Comparison of ENCODE assay signal across 8 cellular contexts in genomic region chr12:40225337-40225983, GRCh38. TPM values are rescaled to one million over a fixed set of nuclear protein-coding genes. Genes with fewer than 3 reads are reported as not detected.
DNase-seq lines count a peak whose midpoint lies in the region; ATAC-seq and TF ChIP-seq lines count a peak whose summit lies in the region.

No MANE protein-coding gene starts in this region.

- H3K9me3 ChIP-seq in lower lobe of right lung (no peaks in the 10 kb centered on the region), tibial nerve (no peaks in the 10 kb centered on the region)

- H3K4me1 Mint-ChIP-seq in activated CD4-positive, alpha-beta T cell treated with anti-CD3 and anti-CD28 coated beads, Interleukin-2, amount 10 ng/mL, durations not matched to agents 7 days and 5 days, result peaks cover 10% of the 10 kb centered on the region

- H3K4me3 Mint-ChIP-seq in activated CD4-positive, alpha-beta T cell treated with anti-CD3 and anti-CD28 coated beads, Interleukin-2, amount 10 ng/mL, durations not matched to agents 7 days and 5 days, result peak overlapping the region; percentile 32

- TF ChIP-seq CTCF in lower lobe of right lung (IDR thresholded peaks at IDR 0.05) (no peak), tibial nerve (IDR thresholded peaks at IDR 0.05) (no peak)

- H3K27ac ChIP-seq in caudate nucleus (ENCODE audit: low read depth, low read length) (peak overlapping the region; percentile 90), lower lobe of right lung (peak overlapping the region; percentile 97), tibial nerve (peak overlapping the region; percentile 96 to 99 (median 98))

- peak in 1 of 2 donors; percentile 3 for ATAC-seq in lower lobe of right lung
- ATAC-seq in HG03025 (IDR thresholded peaks at IDR 0.05; ENCODE audit: low FRiP score, unreplicated experiment), result no peak
- ATAC-seq in GM21529 (IDR thresholded peaks at IDR 0.05; ENCODE audit: unreplicated experiment), result no peak

- peaks cover 8% of the 10 kb centered on the region for H3K4me1 ChIP-seq in lower lobe of right lung
- H3K4me1 ChIP-seq in tibial nerve, result peaks cover 0 to 50% (median 3%) of the 10 kb centered on the region in 4 donors

- DNase-seq in activated CD4-positive, alpha-beta T cell treated with anti-CD3 and anti-CD28 coated beads, Interleukin-2, amount 10 ng/mL, durations not matched to agents 7 days and 5 days, result no peak
- no peak for DNase-seq in activated CD4-positive, alpha-beta T cell treated with anti-CD3 and anti-CD28 coated beads, Interleukin-2, amount 50 U/mL, for 1 hour
- DNase-seq in caudate nucleus (lab: John Stamatoyannopoulos, UW) (peak in 1 of 61 donors; percentile 10), lower lobe of right lung (no peak), tibial nerve (ENCODE audit: low spot score in 2 of 2) (no peak), RKO (ENCODE audit: low spot score) (no peak)

- H3K4me3 ChIP-seq in lower lobe of right lung, result peak overlapping the region; percentile 67
- H3K4me3 ChIP-seq in tibial nerve, result peak overlapping the region; percentile 77 to 91 (median 78)

- no peak overlapping the region for H3K27ac Mint-ChIP-seq in activated CD4-positive, alpha-beta T cell treated with anti-CD3 and anti-CD28 coated beads, Interleukin-2, amount 10 ng/mL, durations not matched to agents 7 days and 5 days

- no peaks in the 10 kb centered on the region for H3K36me3 ChIP-seq in lower lobe of right lung
- no peaks in the 10 kb centered on the region for H3K36me3 ChIP-seq in tibial nerve

- H3K9me3 Mint-ChIP-seq in activated CD4-positive, alpha-beta T cell treated with anti-CD3 and anti-CD28 coated beads, Interleukin-2, amount 10 ng/mL, durations not matched to agents 7 days and 5 days, result peaks cover 2% of the 10 kb centered on the region

- 15 to 20% methylated on average over 12 of the region's 12 CpGs for WGBS in tibial nerve, 2 donors

- H3K27me3 ChIP-seq in lower lobe of right lung (ENCODE audit: low read depth), result no peaks in the 10 kb centered on the region
- no peaks in the 10 kb centered on the region for H3K27me3 ChIP-seq in tibial nerve

- peaks cover 52% of the 10 kb centered on the region for H3K27me3 Mint-ChIP-seq in activated CD4-positive, alpha-beta T cell treated with anti-CD3 and anti-CD28 coated beads, Interleukin-2, amount 10 ng/mL, durations not matched to agents 7 days and 5 days

- POLR2A ChIA-PET in activated CD4-positive, alpha-beta T cell treated with anti-CD3 and anti-CD28 coated beads, Interleukin-2, amount 10 ng/mL, durations not matched to agents 7 days and 5 days (lab: Charles Lee), result no interaction called here

- intact Hi-C loops in lower lobe of right lung (cut with DNase I), result no loop called here

- no peak for TF ChIP-seq EP300 in tibial nerve (IDR thresholded peaks at IDR 0.05)

- no peaks in the 10 kb centered on the region for H3K36me3 Mint-ChIP-seq in activated CD4-positive, alpha-beta T cell treated with anti-CD3 and anti-CD28 coated beads, Interleukin-2, amount 10 ng/mL, durations not matched to agents 7 days and 5 days (ENCODE audit: low read depth)

- TF ChIP-seq POLR2A in tibial nerve (IDR thresholded peaks at IDR 0.05), result no peak

- CTCF ChIA-PET in activated CD4-positive, alpha-beta T cell treated with anti-CD3 and anti-CD28 coated beads, Interleukin-2, amount 10 ng/mL, durations not matched to agents 7 days and 5 days (lab: Charles Lee), result no interaction called here

RNA-seq across cellular contexts. Expression of gene LRRK2, which starts 0.7 kb away (rescaled TPM):
- under 1 TPM in 1 of 2 experiments, not detected in 1; 0.02 TPM for total RNA-seq in activated CD4-positive, alpha-beta T cell treated with anti-CD3 and anti-CD28 coated beads, Interleukin-2, amount 10 ng/mL, durations not matched to agents 7 days and 5 days
- total RNA-seq in lower lobe of right lung (426 TPM), tibial nerve (10 to 100 TPM; 29.6 to 38.5 (median 32.3) TPM)

Comparison
In these comparisons a context has a peak if more than half of its experiments do, and no peak if none do; other contexts are left out.
1. RNA of gene LRRK2, which starts 0.7 kb away (total RNA-seq): 426 TPM in lower lobe of right lung (single experiment) and 29.6 to 38.5 TPM in tibial nerve; 0.02 TPM in activated CD4-positive, alpha-beta T cell treated with anti-CD3 and anti-CD28 coated beads, Interleukin-2, amount 10 ng/mL, durations not matched to agents 7 days and 5 days; every median in the first group is over 10 times any median in the second.
2. Peak in every context shown above with its lines, with median percentiles within 50 percentile points of each other: H3K27ac ChIP-seq.